Comparison of ENCODE assay signal across 8 cellular contexts in genomic region chr1:247110627-247111258, GRCh38. TPM values are rescaled to one million over a fixed set of nuclear protein-coding genes. Genes with fewer than 3 reads are reported as not detected.
DNase-seq lines count a peak whose midpoint lies in the region; ATAC-seq and TF ChIP-seq lines count a peak whose summit lies in the region.

No MANE protein-coding gene starts in this region.

- peaks cover 0 to 10% (median 0%) of the 10 kb centered on the region in 3 donors for H3K36me3 Mint-ChIP-seq in naive thymus-derived CD8-positive, alpha-beta T cell

- peaks cover 0 to 4% (median 0%) of the 10 kb centered on the region in 9 donors for H3K9me3 Mint-ChIP-seq in naive thymus-derived CD8-positive, alpha-beta T cell

- H3K9ac ChIP-seq in BLaER1: no peak overlapping the region

- DNase-seq in SJSA1 (ENCODE audit: low read depth in 1 of 2, low spot score in 2 of 2): no peak
- DNase-seq in naive thymus-derived CD8-positive, alpha-beta T cell: peak in 2 of 10 donors; percentile 16 to 19
- DNase-seq in tibial artery: no peak
- DNase-seq in NCI-H187 treated with DMSO at 0.1 percent for 48 hours (lab: John Stamatoyannopoulos, UW): no peak
- no peak for DNase-seq in hepatic stellate cell (ENCODE audit: low spot score)

- peaks cover 23 to 55% (median 42%) of the 10 kb centered on the region in 5 donors for H3K27me3 Mint-ChIP-seq in naive thymus-derived CD8-positive, alpha-beta T cell

- 30 to 33% methylated on average over 30 of the region's 30 CpGs for WGBS in ectodermal cell, 2 experiments

- H3K36me3 ChIP-seq in BLaER1 (no peaks in the 10 kb centered on the region), SJSA1 (no peaks in the 10 kb centered on the region), ectodermal cell (ENCODE audit: control insufficient read depth, insufficient read depth, low read length) (no peaks in the 10 kb centered on the region), tibial artery (no peaks in the 10 kb centered on the region)

- POLR2A ChIA-PET in naive thymus-derived CD8-positive, alpha-beta T cell (lab: Charles Lee): no interaction called here

- peaks cover 73% of the 10 kb centered on the region for H3K27me3 ChIP-seq in BLaER1
- no peaks in the 10 kb centered on the region for H3K27me3 ChIP-seq in SJSA1 (replicated peaks)
- H3K27me3 ChIP-seq in ectodermal cell (ENCODE audit: control insufficient read depth, insufficient read depth, low read length, poor library complexity, severe bottlenecking): peaks cover 35% of the 10 kb centered on the region
- H3K27me3 ChIP-seq in tibial artery: peaks cover 0 to 3% of the 10 kb centered on the region in 2 donors

- H3K9me3 ChIP-seq in BLaER1 (peaks cover 72% of the 10 kb centered on the region), SJSA1 (replicated peaks) (peaks cover 8% of the 10 kb centered on the region; the same call in 1 of the 2 replicates), ectodermal cell (ENCODE audit: control insufficient read depth, low read length) (no peaks in the 10 kb centered on the region), tibial artery (no peaks in the 10 kb centered on the region)

- no peak overlapping the region for H3K27ac ChIP-seq in BLaER1
- no peak overlapping the region for H3K27ac ChIP-seq in SJSA1
- no peak overlapping the region for H3K27ac ChIP-seq in ectodermal cell (ENCODE audit: insufficient read depth, low read depth, low read length, poor library complexity, severe bottlenecking)
- H3K27ac ChIP-seq in tibial artery: peak overlapping the region; percentile 79 to 95

- ATAC-seq in naive thymus-derived CD8-positive, alpha-beta T cell: peak; percentile 38 to 51
- no peak for ATAC-seq in HG03520 (IDR thresholded peaks at IDR 0.05; ENCODE audit: unreplicated experiment)

- H3K27ac Mint-ChIP-seq in naive thymus-derived CD8-positive, alpha-beta T cell: peak overlapping the region in 2 of 10 donors; percentile 2 to 5

- H3K4me3 Mint-ChIP-seq in naive thymus-derived CD8-positive, alpha-beta T cell: peak overlapping the region; percentile 70 to 86 (median 80)

- H4K20me1 ChIP-seq in BLaER1: peaks cover 16% of the 10 kb centered on the region; the same call in 1 of the 2 replicates

- H3K4me1 ChIP-seq in BLaER1 (0 out of 2 replicates have a peak, but pooled peaks cover 5% of the 10 kb centered on the region), SJSA1 (replicated peaks) (peaks cover 17% of the 10 kb centered on the region; the same call in 1 of the 2 replicates), ectodermal cell (ENCODE audit: control insufficient read depth, insufficient read depth, low read length) (no peaks in the 10 kb centered on the region), tibial artery (peaks cover 0 to 14% (median 11%) of the 10 kb centered on the region in 4 donors)

- intact Hi-C loops in tibial artery (cut with DNase I; ENCODE audit: low total_unique reads): loop anchor here (10.0 kb wide), 1 partner anchor 54 kb away; no protein-coding TSS in a partner anchor

- H3K4me3 ChIP-seq in BLaER1 (peak overlapping the region; percentile 58), SJSA1 (peak overlapping the region; percentile 74), ectodermal cell (ENCODE audit: insufficient read depth, low read depth, low read length) (peak overlapping the region; percentile 65), tibial artery (peak overlapping the region; percentile 74 to 100)

- peak overlapping the region; percentile 61 for H3K4me2 ChIP-seq in BLaER1

- H3K4me1 Mint-ChIP-seq in naive thymus-derived CD8-positive, alpha-beta T cell: peaks cover 5 to 7% (median 6%) of the 10 kb centered on the region in 4 donors

- no peak for TF ChIP-seq CTCF in tibial artery (IDR thresholded peaks at IDR 0.05)

RNA-seq across cellular contexts. Expression of gene ZNF669, which starts 6.6 kb away (rescaled TPM):
- total RNA-seq in SJSA1 (2014; rRNA removed; shearing (Covaris generic)): 18.6 and 32.6 TPM in 2 replicates
- 21.2 TPM for polyA plus RNA-seq in ectodermal cell (2013, experiment 1 of 4)
- 22.6 TPM for polyA plus RNA-seq in ectodermal cell (2013, experiment 2 of 4)
- 19.8 TPM for polyA plus RNA-seq in ectodermal cell (2013, experiment 3 of 4)
- 16.6 TPM for polyA plus RNA-seq in ectodermal cell (2013, experiment 4 of 4)
- 10 to 100 TPM; 18.3 to 24.4 TPM for total RNA-seq in naive thymus-derived CD8-positive, alpha-beta T cell
- 10 to 100 TPM; 10.9 to 29.7 (median 18.2) TPM for polyA plus RNA-seq in naive thymus-derived CD8-positive, alpha-beta T cell

RNA-seq across cellular contexts. Expression of gene ZNF670, which starts 32.1 kb away (rescaled TPM):
- total RNA-seq in SJSA1 (2014; rRNA removed; shearing (Covaris generic)): 3.1 and 5.2 TPM in 2 replicates
- 18.1 TPM for polyA plus RNA-seq in ectodermal cell (2013, experiment 1 of 4)
- 19.6 TPM for polyA plus RNA-seq in ectodermal cell (2013, experiment 2 of 4)
- 16.5 TPM for polyA plus RNA-seq in ectodermal cell (2013, experiment 3 of 4)
- polyA plus RNA-seq in ectodermal cell (2013, experiment 4 of 4): 18.9 TPM
- total RNA-seq in naive thymus-derived CD8-positive, alpha-beta T cell: 1 to 10 TPM; 1.9 to 2.5 TPM
- polyA plus RNA-seq in naive thymus-derived CD8-positive, alpha-beta T cell: 1 to 10 TPM in 2 of 3 donors, under 1 TPM in 1; 0.42 to 1.4 (median 1.2) TPM

Comparison
In these comparisons a context has a peak if more than half of its experiments do, and no peak if none do; other contexts are left out.
1. H3K27ac ChIP-seq: peak in tibial artery (2 of 2); none in BLaER1 (single experiment), SJSA1 (single experiment) and ectodermal cell (single experiment).
2. Peak in every context shown above with its lines, with median percentiles within 50 percentile points of each other: H3K4me3 ChIP-seq.